19 cellular contexts compared by ENCODE assay signal in the genomic region with DNA sequence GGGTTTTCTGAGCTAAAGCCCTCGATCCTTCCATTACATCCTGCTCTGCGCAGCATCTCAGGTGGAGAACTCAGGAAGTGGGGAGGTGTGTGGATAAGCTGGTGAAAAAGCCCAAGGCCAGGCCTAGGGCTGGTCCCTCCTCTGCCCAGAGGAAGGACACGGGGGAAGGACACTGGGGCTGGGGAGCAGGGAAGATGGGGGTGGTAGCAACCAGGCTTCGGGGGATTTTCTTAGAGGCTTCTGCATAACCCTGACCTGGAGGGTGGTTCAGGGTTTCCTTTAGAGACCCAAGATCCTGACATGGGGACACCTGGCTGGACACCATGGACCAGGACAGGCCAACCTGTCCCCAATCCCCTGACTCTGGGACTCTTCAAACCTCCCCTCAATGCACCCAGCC. TPM values are rescaled to one million over a fixed set of nuclear protein-coding genes. Genes with fewer than 3 reads are reported as not detected.
DNase-seq lines count a peak whose midpoint lies in the region; ATAC-seq and TF ChIP-seq lines count a peak whose summit lies in the region.
"Had no signal": no experiment of that assay in that cellular context is flagged by ENCODE, and none has a peak within 500 bp of the region (broad histone marks: within the 10 kb centered on the region; RNA-seq: fewer than 3 reads in every experiment).

No MANE protein-coding gene starts in this region.

- no peak overlapping the region for H3K9ac ChIP-seq in neural progenitor cell

- peak overlapping the region; percentile 42 for H3K27ac Mint-ChIP-seq in neural progenitor cell
- H3K27ac Mint-ChIP-seq: dendritic cell treated with granulocyte-macrophage colony-stimulating factor and Interleukin-4, amounts not matched to agents 40 ng/mL and 50 ng/mL, for 4 days; stimulated activated naive B cell treated with anti-CD40 and anti-IgM and Interleukin-4, amounts not matched to agents 10 μg/mL and 1 μg/mL and 100 μg/mL, for 72 hours had no signal

- H3K36me3 ChIP-seq in H7 (replicated peaks; ENCODE audit: control insufficient read depth, insufficient read depth, low read length) = no peaks in the 10 kb centered on the region
- H3K36me3 ChIP-seq in neural progenitor cell = no peaks in the 10 kb centered on the region
- H3K36me3 ChIP-seq: esophagus squamous epithelium, pancreas had no signal

- H3K27ac ChIP-seq in coronary artery (no peak overlapping the region), neural progenitor cell (no peak overlapping the region)
- H3K27ac ChIP-seq: A549, esophagus squamous epithelium, pancreas had no signal

- no peak for ATAC-seq in HG02571 (IDR thresholded peaks at IDR 0.05; ENCODE audit: unreplicated experiment)
- ATAC-seq: A549, pancreas had no signal

- H3K27me3 Mint-ChIP-seq in neural progenitor cell (ENCODE audit: insufficient read depth, low read depth) = peaks cover 8% of the 10 kb centered on the region
- H3K27me3 Mint-ChIP-seq: dendritic cell treated with granulocyte-macrophage colony-stimulating factor and Interleukin-4, amounts not matched to agents 40 ng/mL and 50 ng/mL, for 4 days had no signal

- no peaks in the 10 kb centered on the region for H3K36me3 Mint-ChIP-seq in neural progenitor cell
- H3K36me3 Mint-ChIP-seq: stimulated activated naive B cell treated with anti-CD40 and anti-IgM and Interleukin-4, amounts not matched to agents 10 μg/mL and 1 μg/mL and 100 μg/mL, for 72 hours had no signal

- TF ChIP-seq CTCF in coronary artery (IDR thresholded peaks at IDR 0.05) (no peak), neural progenitor cell (IDR thresholded peaks at IDR 0.05) (no peak)

- no peak overlapping the region for H3K4me2 ChIP-seq in neural progenitor cell
- H3K4me2 ChIP-seq: A549 had no signal

- H3K79me2 ChIP-seq in neural progenitor cell (ENCODE audit: low read depth) = no peaks in the 10 kb centered on the region

- no peaks in the 10 kb centered on the region for H3K9me3 ChIP-seq in neural progenitor cell (ENCODE audit: low read depth)
- H3K9me3 ChIP-seq: A549, esophagus squamous epithelium, pancreas had no signal

- no peaks in the 10 kb centered on the region for H3K27me3 ChIP-seq in H7 (ENCODE audit: control insufficient read depth, insufficient read depth, low read length)
- no peaks in the 10 kb centered on the region for H3K27me3 ChIP-seq in neural progenitor cell
- H3K27me3 ChIP-seq: pancreas had no signal

- H3K4me3 ChIP-seq in H7 (ENCODE audit: insufficient read depth, low read depth, low read length) (no peak overlapping the region), coronary artery (no peak overlapping the region), neural progenitor cell (no peak overlapping the region)
- H3K4me3 ChIP-seq: A549, esophagus squamous epithelium, pancreas, skin epidermis had no signal

- H2AFZ ChIP-seq in neural progenitor cell (replicated peaks) = no peak overlapping the region

- peak; percentile 1 for DNase-seq in activated CD4-positive, alpha-beta T cell treated with anti-CD3 and anti-CD28 coated beads for 1 hour
- no peak for DNase-seq in activated CD4-positive, alpha-beta T cell treated with anti-CD3 and anti-CD28 coated beads, Interleukin-2, amount 50 U/mL, for 1 hour
- peak; percentile 10 for DNase-seq in H7
- DNase-seq in coronary artery (ENCODE audit: low spot score) = peak; percentile 59
- DNase-seq in neural progenitor cell (ENCODE audit: low spot score) = no peak
- no peak for DNase-seq in NCI-H146 treated with DMSO at 0.1 percent for 48 hours (lab: John Stamatoyannopoulos, UW; ENCODE audit: unreplicated experiment)
- DNase-seq in DMS53 (lab: John Stamatoyannopoulos, UW) = no peak
- DNase-seq: activated gamma-delta T cell, esophagus squamous epithelium, midbrain, NCI-H2081, NCI-H524 treated with DMSO at 0.1 percent for 48 hours had no signal

- H3K4me3 Mint-ChIP-seq in neural progenitor cell = no peak overlapping the region
- H3K4me3 Mint-ChIP-seq: dendritic cell treated with granulocyte-macrophage colony-stimulating factor and Interleukin-4, amounts not matched to agents 40 ng/mL and 50 ng/mL, for 4 days; stimulated activated naive B cell treated with anti-CD40 and anti-IgM and Interleukin-4, amounts not matched to agents 10 μg/mL and 1 μg/mL and 100 μg/mL, for 72 hours had no signal

- H3K4me1 Mint-ChIP-seq in neural progenitor cell = peaks cover 9% of the 10 kb centered on the region

- peaks cover under 1% of the 10 kb centered on the region for H3K4me1 ChIP-seq in neural progenitor cell
- H3K4me1 ChIP-seq: A549, pancreas had no signal

- H3F3A ChIP-seq in neural progenitor cell (ENCODE audit: low read depth) = peaks cover 1% of the 10 kb centered on the region

- H4K20me1 ChIP-seq in neural progenitor cell (ENCODE audit: low read depth) = no peaks in the 10 kb centered on the region

- H3K9me3 Mint-ChIP-seq in neural progenitor cell = no peaks in the 10 kb centered on the region
- H3K9me3 Mint-ChIP-seq: dendritic cell treated with granulocyte-macrophage colony-stimulating factor and Interleukin-4, amounts not matched to agents 40 ng/mL and 50 ng/mL, for 4 days; stimulated activated naive B cell treated with anti-CD40 and anti-IgM and Interleukin-4, amounts not matched to agents 10 μg/mL and 1 μg/mL and 100 μg/mL, for 72 hours had no signal

RNA-seq across cellular contexts. Expression of a gene that starts 37.9 kb away (rescaled TPM):
- total RNA-seq in H7 (2014; rRNA removed; shearing (Covaris generic)) = not detected in 2 replicates
- total RNA-seq in neural progenitor cell (ENCODE audit: low replicate concordance) = not detected in 2 replicates
- total RNA-seq: esophagus squamous epithelium, H4, pancreas had no signal

RNA-seq across cellular contexts. Expression of a gene that starts 41.1 kb away (rescaled TPM):
- not detected in 2 replicates for total RNA-seq in H7 (2014; rRNA removed; shearing (Covaris generic))
- total RNA-seq in neural progenitor cell (ENCODE audit: low replicate concordance) = not detected in 2 replicates
- total RNA-seq: H4 had no signal

Comparison
In these comparisons a context has a peak if more than half of its experiments do, and no peak if none do; other contexts are left out.
1. DNase-seq: peak in activated CD4-positive, alpha-beta T cell treated with anti-CD3 and anti-CD28 coated beads for 1 hour (single experiment), H7 (single experiment) and coronary artery (single experiment); none in activated CD4-positive, alpha-beta T cell treated with anti-CD3 and anti-CD28 coated beads, Interleukin-2, amount 50 U/mL, for 1 hour (single experiment), neural progenitor cell (single experiment), NCI-H146 treated with DMSO at 0.1 percent for 48 hours (single experiment) and DMS53 (single experiment).